ENCODE assay signal across 1 cellular context in genomic region chr2:27703638-27704341, GRCh38.
TF ChIP-seq lines count a peak whose summit lies in the region.

No MANE protein-coding gene starts in this region.

TF ChIP-seq in HepG2, 621 proteins besides CTCF, POLR2A, EP300 and RAD21 (continued from another document and continues in another):
- TF ChIP-seq ZBTB43 (CRISPR knock-in tag; conservative IDR thresholded peaks at IDR 0.05) (0 out of 2 replicates have a peak, but pooled peaks have one; percentile 30), SALL2 (CRISPR knock-in tag; IDR thresholded peaks at IDR 0.05) (peak; percentile 35; the same call in 1 of the 2 replicates), RERE (CRISPR knock-in tag; IDR thresholded peaks at IDR 0.05; ENCODE audit: low read depth) (no peak), RCOR2 (CRISPR knock-in tag; IDR thresholded peaks at IDR 0.05) (no peak), HNRNPLL (IDR thresholded peaks at IDR 0.05; ENCODE audit: low read depth, low read length, poor library complexity, severe bottlenecking) (no peak), NR2F6 (IDR thresholded peaks at IDR 0.05) (no peak), NR2F6 (CRISPR knock-in tag; IDR thresholded peaks at IDR 0.05) (peak; percentile 21; the same call in 1 of the 2 replicates), ZNF333 (CRISPR knock-in tag; IDR thresholded peaks at IDR 0.05; ENCODE audit: borderline replicate concordance) (no peak), HBP1 (CRISPR knock-in tag; IDR thresholded peaks at IDR 0.05; ENCODE audit: low read depth) (peak; percentile 68; the same call in 1 of the 2 replicates), MIXL1 (CRISPR knock-in tag; IDR thresholded peaks at IDR 0.05) (peak; percentile 51; the same call in 1 of the 2 replicates), ZFP90 (CRISPR knock-in tag; IDR thresholded peaks at IDR 0.05; ENCODE audit: borderline replicate concordance) (0 out of 2 replicates have a peak, but pooled peaks have one; percentile 53), FOXO1 (CRISPR knock-in tag; IDR thresholded peaks at IDR 0.05) (0 out of 2 replicates have a peak, but pooled peaks have one; percentile 47), ZNF264 (CRISPR knock-in tag; IDR thresholded peaks at IDR 0.05) (0 out of 2 replicates have a peak, but pooled peaks have one; percentile 15), XRCC5 (optimal IDR thresholded peaks at IDR 0.05; ENCODE audit: low read length) (peak; percentile 77), ERF (CRISPR knock-in tag; IDR thresholded peaks at IDR 0.05) (peak; percentile 25; the same call in 1 of the 2 replicates), JDP2 (CRISPR knock-in tag; IDR thresholded peaks at IDR 0.05; ENCODE audit: borderline replicate concordance) (no peak), TEAD2 (CRISPR knock-in tag; IDR thresholded peaks at IDR 0.05) (no peak), GABPB1 (CRISPR knock-in tag; IDR thresholded peaks at IDR 0.05) (no peak), HMG20B (CRISPR knock-in tag; conservative IDR thresholded peaks at IDR 0.05) (no peak), MIER2 (CRISPR knock-in tag; IDR thresholded peaks at IDR 0.05) (no peak), CEBPG (CRISPR knock-in tag; IDR thresholded peaks at IDR 0.05) (peak; percentile 85), POGK (CRISPR knock-in tag; conservative IDR thresholded peaks at IDR 0.05) (no peak), FOSL1 (CRISPR knock-in tag; IDR thresholded peaks at IDR 0.05; ENCODE audit: borderline replicate concordance) (no peak), ZNF557 (CRISPR knock-in tag; IDR thresholded peaks at IDR 0.05) (no peak), RXRB (CRISPR knock-in tag; IDR thresholded peaks at IDR 0.05; ENCODE audit: borderline replicate concordance) (0 out of 2 replicates have a peak, but pooled peaks have one; percentile 48), THRA (CRISPR knock-in tag; IDR thresholded peaks at IDR 0.05; ENCODE audit: borderline replicate concordance) (0 out of 2 replicates have a peak, but pooled peaks have one; percentile 17), ARID5B (CRISPR knock-in tag; IDR thresholded peaks at IDR 0.05) (0 out of 2 replicates have a peak, but pooled peaks have one; percentile 48), CSRNP1 (CRISPR knock-in tag; IDR thresholded peaks at IDR 0.05) (no peak), JUNB (CRISPR knock-in tag; IDR thresholded peaks at IDR 0.05; ENCODE audit: borderline replicate concordance) (no peak), GMEB1 (CRISPR knock-in tag; IDR thresholded peaks at IDR 0.05; ENCODE audit: borderline replicate concordance) (no peak), SMC3 (IDR thresholded peaks at IDR 0.05; ENCODE audit: low read length) (peak; percentile 95), ARID3A (IDR thresholded peaks at IDR 0.05; ENCODE audit: low read depth, low read length) (peak; percentile 58; the same call in 1 of the 2 replicates), RFXAP (CRISPR knock-in tag; IDR thresholded peaks at IDR 0.05; ENCODE audit: borderline replicate concordance) (no peak), CEBPB (IDR thresholded peaks at IDR 0.05; ENCODE audit: borderline replicate concordance, low read depth, low read length) (peak; percentile 71; the same call in 1 of the 2 replicates), SOX5 (CRISPR knock-in tag; IDR thresholded peaks at IDR 0.05; ENCODE audit: borderline replicate concordance) (0 out of 2 replicates have a peak, but pooled peaks have one; percentile 13), KDM2A (CRISPR knock-in tag; IDR thresholded peaks at IDR 0.05; ENCODE audit: borderline replicate concordance, low read depth) (peak; percentile 75), ZNF781 (CRISPR knock-in tag; IDR thresholded peaks at IDR 0.05; ENCODE audit: borderline replicate concordance, not compliant biosample characterization) (no peak), ARNT (IDR thresholded peaks at IDR 0.05) (no peak), CBFB (CRISPR knock-in tag; IDR thresholded peaks at IDR 0.05) (0 out of 2 replicates have a peak, but pooled peaks have one; percentile 31), ZNF33B (CRISPR knock-in tag; IDR thresholded peaks at IDR 0.05) (no peak)
